In genomic region chr12:41743835-41744234, GRCh38 we compare ENCODE assay signal across 28 cellular contexts.
DNase-seq lines count a peak whose midpoint lies in the region; ATAC-seq, FAIRE-seq and TF ChIP-seq lines count a peak whose summit lies in the region.
"Had no signal": no experiment of that assay in that cellular context is flagged by ENCODE, and none has a peak within 500 bp of the region (broad histone marks: within the 10 kb centered on the region; RNA-seq: fewer than 3 reads in every experiment).

No MANE protein-coding gene starts in this region.

- TF ChIP-seq POLR2A in transverse colon (IDR thresholded peaks at IDR 0.05) (no peak), thyroid gland (IDR thresholded peaks at IDR 0.05) (no peak)

- H3K36me3 ChIP-seq in GM23248 (ENCODE audit: low read depth) (no peaks in the 10 kb centered on the region), transverse colon (no peaks in the 10 kb centered on the region), thyroid gland (no peaks in the 10 kb centered on the region)
- H3K36me3 ChIP-seq: heart left ventricle, left lung had no signal

- H3F3A ChIP-seq in GM23248 (ENCODE audit: insufficient read depth) = no peaks in the 10 kb centered on the region

- TF ChIP-seq CTCF in epithelial cell of proximal tubule (conservative IDR thresholded peaks at IDR 0.05; ENCODE audit: low read depth, low read length) = no peak
- TF ChIP-seq CTCF in transverse colon (IDR thresholded peaks at IDR 0.05) = no peak
- no peak for TF ChIP-seq CTCF in thyroid gland (IDR thresholded peaks at IDR 0.05)

- no peak overlapping the region for H3K27ac ChIP-seq in GM23248
- H3K27ac ChIP-seq in transverse colon = no peak overlapping the region
- no peak overlapping the region for H3K27ac ChIP-seq in thyroid gland
- H3K27ac ChIP-seq: dorsolateral prefrontal cortex, heart left ventricle, left lung, testis had no signal

- H3K27me3 ChIP-seq in GM23248 (replicated peaks; ENCODE audit: insufficient read depth) = no peaks in the 10 kb centered on the region
- no peaks in the 10 kb centered on the region for H3K27me3 ChIP-seq in transverse colon
- no peaks in the 10 kb centered on the region for H3K27me3 ChIP-seq in thyroid gland
- H3K27me3 ChIP-seq: dorsolateral prefrontal cortex, heart left ventricle, left lung, testis had no signal

- WGBS in GM23248 (ENCODE audit: low coverage in 1 of 2, low lambda C conversion rate in 2 of 2, missing lambda C conversion rate in 2 of 2), 2 experiments = 12 to 21% methylated on average over 4 of the region's 4 CpGs
- WGBS in transverse colon (ENCODE audit: low coverage in 1 of 2), 2 donors = 76 to 86% methylated on average over 4 of the region's 4 CpGs
- WGBS in thyroid gland, 2 donors = 68 to 71% methylated on average over 4 of the region's 4 CpGs

- H3K9me3 ChIP-seq in GM23248 (ENCODE audit: low read depth) (no peaks in the 10 kb centered on the region), transverse colon (no peaks in the 10 kb centered on the region), thyroid gland (no peaks in the 10 kb centered on the region)
- H3K9me3 ChIP-seq: heart left ventricle, left lung, testis had no signal

- H3K4me1 ChIP-seq in GM23248 (ENCODE audit: insufficient read depth) (no peaks in the 10 kb centered on the region), transverse colon (no peaks in the 10 kb centered on the region), thyroid gland (no peaks in the 10 kb centered on the region)
- H3K4me1 ChIP-seq: heart left ventricle, left lung, testis had no signal

- no peak overlapping the region for H3K4me3 ChIP-seq in GM23248
- no peak overlapping the region for H3K4me3 ChIP-seq in epithelial cell of proximal tubule (ENCODE audit: low read depth, low read length)
- H3K4me3 ChIP-seq in transverse colon = no peak overlapping the region
- no peak overlapping the region for H3K4me3 ChIP-seq in thyroid gland (replicated peaks in 1 of 3)
- H3K4me3 ChIP-seq: dorsolateral prefrontal cortex, heart left ventricle, left lung, testis had no signal

- no peak overlapping the region for H2AFZ ChIP-seq in GM23248

- DNase-seq in GM23248 = peak; percentile 28
- DNase-seq in NCI-H226 = peak; percentile 90
- DNase-seq in epithelial cell of proximal tubule (ENCODE audit: low read depth) = peak; percentile 80
- DNase-seq in urothelium cell line (ENCODE audit: low spot score) = peak; percentile 60
- no peak for DNase-seq in transverse colon
- DNase-seq in thyroid gland = no peak
- DNase-seq: activated CD4-positive, alpha-beta memory T cell treated with anti-CD3 and anti-CD28 coated beads for 36 hours; activated naive CD8-positive, alpha-beta T cell treated with anti-CD3 and anti-CD28 coated beads for 36 hours; CD8-positive, alpha-beta T cell; cerebellar nuclear complex; dorsolateral prefrontal cortex; heart left ventricle; Kasumi-1; left lung; natural killer cell; NCI-H1105; NCI-H2029 treated with DMSO at 0.1 percent for 48 hours; NCI-H446 treated with DMSO at 0.1 percent for 48 hours; OCI-M1; right cardiac atrium; stimulated activated CD4-positive, alpha-beta T cell treated with anti-CD3 and anti-CD28 coated beads, Interleukin-12 subunit alpha, Interleukin-12 subunit beta, amount 100 ng/mL, for 4 hours; stimulated activated CD4-positive, alpha-beta T cell treated with anti-CD3 and anti-CD28 coated beads, Interleukin-4, amount 100 ng/mL, for 24 hours; stimulated activated naive CD4-positive, alpha-beta T cell; T-helper 1 cell; testis had no signal

- no peak overlapping the region for H3K4me2 ChIP-seq in GM23248 (ENCODE audit: unreplicated experiment)

- no peaks in the 10 kb centered on the region for H3K79me2 ChIP-seq in GM23248 (ENCODE audit: insufficient read depth)

- H4K20me1 ChIP-seq in GM23248 (ENCODE audit: insufficient read depth) = no peaks in the 10 kb centered on the region

- intact Hi-C loops in transverse colon (cut with DNase I; ENCODE audit: low total_unique reads) (no loop called here), thyroid gland (cut with DNase I) (no loop called here)

- TF ChIP-seq EP300 in transverse colon (IDR thresholded peaks at IDR 0.05; ENCODE audit: low read depth) = no peak

- peak; percentile 81 for FAIRE-seq in urothelium cell line (lab: Jason Lieb, UNC)
- FAIRE-seq: H1 had no signal

- in situ Hi-C loops in GM23248 (cut with MboI) (no loop called here), transverse colon (cut with MboI; ENCODE audit: low pct_ligation_motif_present in 1 of 4, low pct_unique_long_range_greater_than_20kb in 1 of 4, low sequenced_read_pairs in 3 of 4) (no loop called here)

- H3K9ac ChIP-seq in GM23248 = no peak overlapping the region

- H3K9me2 ChIP-seq in GM23248 (ENCODE audit: insufficient read depth) = no peaks in the 10 kb centered on the region

- no peak for ATAC-seq in GM21390 (IDR thresholded peaks at IDR 0.05; ENCODE audit: unreplicated experiment)
- ATAC-seq: activated CD4-positive, CD25-positive, alpha-beta regulatory T cell treated with anti-CD3 and anti-CD28 coated beads, Interleukin-2, amount 50 U/mL, for 24 hours; CD8-positive, alpha-beta T cell; heart left ventricle; left lung; natural killer cell; right cardiac atrium had no signal

Comparison
In these comparisons a context has a peak if more than half of its experiments do, and no peak if none do; other contexts are left out.
1. DNase-seq: peak in GM23248 (single experiment), NCI-H226 (single experiment), epithelial cell of proximal tubule (single experiment) and urothelium cell line (single experiment); none in transverse colon (single experiment) and thyroid gland (0 of 2).